In genomic region chr3:192597511-192597910, GRCh38 we compare ENCODE assay signal across 23 cellular contexts.
DNase-seq lines count a peak whose midpoint lies in the region; ATAC-seq and TF ChIP-seq lines count a peak whose summit lies in the region.
"Had no signal": no experiment of that assay in that cellular context is flagged by ENCODE, and none has a peak within 500 bp of the region (broad histone marks: within the 10 kb centered on the region; RNA-seq: fewer than 3 reads in every experiment).

No MANE protein-coding gene starts in this region.

- intact Hi-C loops in thyroid gland (cut with DNase I): no loop called here

- H3K27ac ChIP-seq in VCaP: peak overlapping the region; percentile 88
- H3K27ac ChIP-seq in thyroid gland: peak overlapping the region in 1 of 3 donors; percentile 37
- H3K27ac ChIP-seq: 22Rv1, coronary artery had no signal

- no peak for TF ChIP-seq POLR2A in thyroid gland (IDR thresholded peaks at IDR 0.05)

- no peak overlapping the region for H3K4me3 ChIP-seq in thyroid gland (replicated peaks in 1 of 3)
- H3K4me3 ChIP-seq: coronary artery had no signal

- ATAC-seq in HG03108 (IDR thresholded peaks at IDR 0.05; ENCODE audit: unreplicated experiment): no peak
- ATAC-seq in HG03469 (IDR thresholded peaks at IDR 0.05; ENCODE audit: unreplicated experiment): no peak
- ATAC-seq in HG03354 (IDR thresholded peaks at IDR 0.05; ENCODE audit: poor library complexity, severe bottlenecking, unreplicated experiment): no peak
- ATAC-seq: activated T-cell treated with anti-CD3 and anti-CD28 coated beads, Interleukin-2, amount 50 U/mL, for 4 hours; naive thymus-derived CD8-positive, alpha-beta T cell had no signal

- H3K27me3 ChIP-seq in thyroid gland: no peaks in the 10 kb centered on the region

- H3K36me3 ChIP-seq in thyroid gland: no peaks in the 10 kb centered on the region

- H3K9me3 ChIP-seq in thyroid gland: no peaks in the 10 kb centered on the region
- H3K9me3 ChIP-seq: SK-N-SH had no signal

- WGBS in thyroid gland, 2 donors: 22 to 32% methylated on average over 2 of the region's 2 CpGs

- peak; percentile 31 for DNase-seq in DMS53 (lab: John Stamatoyannopoulos, UW)
- no peak for DNase-seq in DMS53 treated with DMSO at 0.1 percent for 48 hours (lab: John Stamatoyannopoulos, UW; ENCODE audit: unreplicated experiment)
- DNase-seq in islet precursor cell: peak; percentile 83
- DNase-seq in thyroid gland: peak; percentile 6 to 55
- DNase-seq: activated CD4-positive, alpha-beta T cell treated with anti-CD3 and anti-CD28 coated beads for 48 hours; activated naive CD4-positive, alpha-beta T cell treated with anti-CD3 and anti-CD28 coated beads for 36 hours; activated T-cell treated with anti-CD3 and anti-CD28 coated beads, Interleukin-2, amount 50 U/mL, for 4 hours; amniotic stem cell; CD4-positive, alpha-beta T cell; Karpas-422; naive thymus-derived CD8-positive, alpha-beta T cell; NCI-H524 treated with DMSO at 0.1 percent for 48 hours; SK-N-SH; stimulated activated CD4-positive, alpha-beta T cell treated with anti-CD3 and anti-CD28 coated beads, Interleukin-12 subunit alpha, Interleukin-12 subunit beta, amount 100 ng/mL, for 4 hours; stimulated activated CD4-positive, alpha-beta T cell treated with anti-CD3 and anti-CD28 coated beads, Interleukin-4, amount 100 ng/mL, for 24 hours; stimulated activated naive CD4-positive, alpha-beta T cell treated with Interleukin-2 at 50 U/mL for 16 hours; T-helper 2 cell had no signal

- peaks cover 0 to 7% of the 10 kb centered on the region in 2 donors for H3K4me1 ChIP-seq in thyroid gland

- TF ChIP-seq CTCF in VCaP (conservative IDR thresholded peaks at IDR 0.05) (no peak), thyroid gland (IDR thresholded peaks at IDR 0.05) (no peak)
